Comparison of ENCODE assay signal across 1 cellular context in the genomic region with DNA sequence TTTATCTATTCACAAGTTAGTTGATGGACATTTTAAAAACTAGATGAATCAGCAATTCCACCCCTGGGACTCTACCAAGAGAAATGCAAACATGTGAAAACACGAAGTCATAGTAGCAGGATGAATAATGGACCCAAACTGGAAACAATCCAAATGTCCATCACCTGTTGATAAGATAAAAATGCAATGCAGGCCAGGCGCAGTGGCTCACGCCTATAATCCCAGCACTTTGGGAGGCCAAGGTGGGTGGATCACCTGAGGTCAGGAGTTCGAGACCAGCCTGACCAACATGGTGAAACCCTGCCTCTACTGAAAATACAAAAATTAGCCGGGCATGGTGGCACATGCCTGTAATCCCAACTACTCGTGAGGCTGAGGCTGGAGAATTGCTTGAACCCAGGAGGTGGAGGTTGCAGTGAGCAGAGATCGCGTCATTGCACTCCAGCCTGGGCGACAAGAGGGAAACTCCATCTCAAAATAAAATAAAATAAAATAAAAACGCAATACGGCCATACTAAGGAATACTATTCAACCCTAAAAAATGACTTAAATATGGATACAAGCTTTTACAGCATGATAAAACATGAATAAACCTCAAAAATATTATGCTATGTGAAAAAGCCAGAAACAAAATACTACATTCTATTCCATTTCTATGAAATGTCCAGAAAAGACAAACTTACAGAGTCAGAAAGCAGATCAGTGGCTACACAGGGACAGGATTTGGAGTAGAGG.
A peak's percentile ranks its signal among the peaks of the same experiment; 100 is the strongest.
TF ChIP-seq lines count a peak whose summit lies in the region.
"Not testable (repeated sequence)": the region's sequence is repeated elsewhere in the genome, so short reads cannot be mapped to it uniquely, and the experiment has no call there.

No MANE protein-coding gene starts in this region.

TF ChIP-seq in K562, 482 proteins besides CTCF, POLR2A, EP300 and RAD21 (continued from another document and continues in another):
- peak; percentile 84 for TF ChIP-seq FOXJ2 (tag; IDR thresholded peaks at IDR 0.05)
- TF ChIP-seq SMARCA4 (IDR thresholded peaks at IDR 0.05) = peak; percentile 91
- TF ChIP-seq, protein P1, sequence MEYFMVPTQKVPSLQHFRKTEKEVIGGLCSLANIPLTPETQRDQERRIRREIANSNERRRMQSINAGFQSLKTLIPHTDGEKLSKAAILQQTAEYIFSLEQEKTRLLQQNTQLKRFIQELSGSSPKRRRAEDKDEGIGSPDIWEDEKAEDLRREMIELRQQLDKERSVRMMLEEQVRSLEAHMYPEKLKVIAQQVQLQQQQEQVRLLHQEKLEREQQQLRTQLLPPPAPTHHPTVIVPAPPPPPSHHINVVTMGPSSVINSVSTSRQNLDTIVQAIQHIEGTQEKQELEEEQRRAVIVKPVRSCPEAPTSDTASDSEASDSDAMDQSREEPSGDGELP (CRISPR knock-in tag; IDR thresholded peaks at IDR 0.05; ENCODE audit: borderline replicate concordance) = peak; percentile 84
- TF ChIP-seq ATF1 (CRISPR knock-in tag; IDR thresholded peaks at IDR 0.05) = not testable (repeated sequence)
- TF ChIP-seq ATF1 (tag; IDR thresholded peaks at IDR 0.05) = peak; percentile 47; the same call in 1 of the 2 replicates
- TF ChIP-seq NFIC (IDR thresholded peaks at IDR 0.05) = peak; percentile 99
- TF ChIP-seq TCF3 (CRISPR knock-in tag; IDR thresholded peaks at IDR 0.05) = peak; percentile 75
- TF ChIP-seq LCOR (CRISPR knock-in tag; IDR thresholded peaks at IDR 0.05) = peak; percentile 59
- TF ChIP-seq, protein P2, sequence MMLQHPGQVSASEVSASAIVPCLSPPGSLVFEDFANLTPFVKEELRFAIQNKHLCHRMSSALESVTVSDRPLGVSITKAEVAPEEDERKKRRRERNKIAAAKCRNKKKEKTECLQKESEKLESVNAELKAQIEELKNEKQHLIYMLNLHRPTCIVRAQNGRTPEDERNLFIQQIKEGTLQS (IDR thresholded peaks at IDR 0.05) = peak; percentile 68
- TF ChIP-seq, protein P2 (CRISPR knock-in tag; conservative IDR thresholded peaks at IDR 0.05) = not testable (repeated sequence)
- 0 out of 2 replicates have a peak, but pooled peaks have one; percentile 29 for TF ChIP-seq SMAD4 (CRISPR knock-in tag; conservative IDR thresholded peaks at IDR 0.05)
- TF ChIP-seq ZEB2 (IDR thresholded peaks at IDR 0.05) = peak; percentile 95
- peak; percentile 51; the same call in 1 of the 2 replicates for TF ChIP-seq BACH1 (tag; IDR thresholded peaks at IDR 0.05)
- TF ChIP-seq CBX3 (IDR thresholded peaks at IDR 0.05; ENCODE audit: borderline replicate concordance in 1 of 2, low read length in 2 of 2) = peak in 1 of 2 experiments; percentile 45; a peak in 1 of 3 replicates
- 0 out of 2 replicates have a peak, but pooled peaks have one; percentile 27 for TF ChIP-seq HDGF (IDR thresholded peaks at IDR 0.05)
- TF ChIP-seq, protein P3, sequence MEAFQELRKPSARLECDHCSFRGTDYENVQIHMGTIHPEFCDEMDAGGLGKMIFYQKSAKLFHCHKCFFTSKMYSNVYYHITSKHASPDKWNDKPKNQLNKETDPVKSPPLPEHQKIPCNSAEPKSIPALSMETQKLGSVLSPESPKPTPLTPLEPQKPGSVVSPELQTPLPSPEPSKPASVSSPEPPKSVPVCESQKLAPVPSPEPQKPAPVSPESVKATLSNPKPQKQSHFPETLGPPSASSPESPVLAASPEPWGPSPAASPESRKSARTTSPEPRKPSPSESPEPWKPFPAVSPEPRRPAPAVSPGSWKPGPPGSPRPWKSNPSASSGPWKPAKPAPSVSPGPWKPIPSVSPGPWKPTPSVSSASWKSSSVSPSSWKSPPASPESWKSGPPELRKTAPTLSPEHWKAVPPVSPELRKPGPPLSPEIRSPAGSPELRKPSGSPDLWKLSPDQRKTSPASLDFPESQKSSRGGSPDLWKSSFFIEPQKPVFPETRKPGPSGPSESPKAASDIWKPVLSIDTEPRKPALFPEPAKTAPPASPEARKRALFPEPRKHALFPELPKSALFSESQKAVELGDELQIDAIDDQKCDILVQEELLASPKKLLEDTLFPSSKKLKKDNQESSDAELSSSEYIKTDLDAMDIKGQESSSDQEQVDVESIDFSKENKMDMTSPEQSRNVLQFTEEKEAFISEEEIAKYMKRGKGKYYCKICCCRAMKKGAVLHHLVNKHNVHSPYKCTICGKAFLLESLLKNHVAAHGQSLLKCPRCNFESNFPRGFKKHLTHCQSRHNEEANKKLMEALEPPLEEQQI (IDR thresholded peaks at IDR 0.05) = peak; percentile 83
- TF ChIP-seq, protein P4, sequence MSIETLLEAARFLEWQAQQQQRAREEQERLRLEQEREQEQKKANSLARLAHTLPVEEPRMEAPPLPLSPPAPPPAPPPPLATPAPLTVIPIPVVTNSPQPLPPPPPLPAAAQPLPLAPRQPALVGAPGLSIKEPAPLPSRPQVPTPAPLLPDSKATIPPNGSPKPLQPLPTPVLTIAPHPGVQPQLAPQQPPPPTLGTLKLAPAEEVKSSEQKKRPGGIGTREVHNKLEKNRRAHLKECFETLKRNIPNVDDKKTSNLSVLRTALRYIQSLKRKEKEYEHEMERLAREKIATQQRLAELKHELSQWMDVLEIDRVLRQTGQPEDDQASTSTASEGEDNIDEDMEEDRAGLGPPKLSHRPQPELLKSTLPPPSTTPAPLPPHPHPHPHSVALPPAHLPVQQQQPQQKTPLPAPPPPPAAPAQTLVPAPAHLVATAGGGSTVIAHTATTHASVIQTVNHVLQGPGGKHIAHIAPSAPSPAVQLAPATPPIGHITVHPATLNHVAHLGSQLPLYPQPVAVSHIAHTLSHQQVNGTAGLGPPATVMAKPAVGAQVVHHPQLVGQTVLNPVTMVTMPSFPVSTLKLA (conservative IDR thresholded peaks at IDR 0.05) = peak; percentile 13 to 54; a peak in 2 of 4 replicates
- TF ChIP-seq SMARCA5 (IDR thresholded peaks at IDR 0.05) = peak; percentile 91
- TF ChIP-seq HDAC2 (IDR thresholded peaks at IDR 0.05) = peak; percentile 77
- peak; percentile 82; the same call in 1 of the 2 replicates for TF ChIP-seq ATF7 (IDR thresholded peaks at IDR 0.05)
- peak; percentile 42; the same call in 1 of the 2 replicates for TF ChIP-seq SP1 (CRISPR knock-in tag; IDR thresholded peaks at IDR 0.05)
- TF ChIP-seq, protein P5, sequence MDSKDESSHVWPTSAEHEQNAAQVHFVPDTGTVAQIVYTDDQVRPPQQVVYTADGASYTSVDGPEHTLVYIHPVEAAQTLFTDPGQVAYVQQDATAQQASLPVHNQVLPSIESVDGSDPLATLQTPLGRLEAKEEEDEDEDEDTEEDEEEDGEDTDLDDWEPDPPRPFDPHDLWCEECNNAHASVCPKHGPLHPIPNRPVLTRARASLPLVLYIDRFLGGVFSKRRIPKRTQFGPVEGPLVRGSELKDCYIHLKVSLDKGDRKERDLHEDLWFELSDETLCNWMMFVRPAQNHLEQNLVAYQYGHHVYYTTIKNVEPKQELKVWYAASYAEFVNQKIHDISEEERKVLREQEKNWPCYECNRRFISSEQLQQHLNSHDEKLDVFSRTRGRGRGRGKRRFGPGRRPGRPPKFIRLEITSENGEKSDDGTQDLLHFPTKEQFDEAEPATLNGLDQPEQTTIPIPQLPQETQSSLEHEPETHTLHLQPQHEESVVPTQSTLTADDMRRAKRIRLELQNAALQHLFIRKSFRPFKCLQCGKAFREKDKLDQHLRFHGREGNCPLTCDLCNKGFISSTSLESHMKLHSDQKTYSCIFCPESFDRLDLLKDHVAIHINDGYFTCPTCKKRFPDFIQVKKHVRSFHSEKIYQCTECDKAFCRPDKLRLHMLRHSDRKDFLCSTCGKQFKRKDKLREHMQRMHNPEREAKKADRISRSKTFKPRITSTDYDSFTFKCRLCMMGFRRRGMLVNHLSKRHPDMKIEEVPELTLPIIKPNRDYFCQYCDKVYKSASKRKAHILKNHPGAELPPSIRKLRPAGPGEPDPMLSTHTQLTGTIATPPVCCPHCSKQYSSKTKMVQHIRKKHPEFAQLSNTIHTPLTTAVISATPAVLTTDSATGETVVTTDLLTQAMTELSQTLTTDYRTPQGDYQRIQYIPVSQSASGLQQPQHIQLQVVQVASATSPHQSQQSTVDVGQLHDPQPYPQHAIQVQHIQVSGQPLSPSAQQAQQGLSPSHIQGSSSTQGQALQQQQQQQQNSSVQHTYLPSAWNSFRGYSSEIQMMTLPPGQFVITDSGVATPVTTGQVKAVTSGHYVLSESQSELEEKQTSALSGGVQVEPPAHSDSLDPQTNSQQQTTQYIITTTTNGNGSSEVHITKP (IDR thresholded peaks at IDR 0.05; ENCODE audit: partially characterized antibody) = peak; percentile 88
- TF ChIP-seq NBN (IDR thresholded peaks at IDR 0.05; ENCODE audit: low read depth) = peak; percentile 73; the same call in 1 of the 2 replicates
- peak; percentile 12; the same call in 1 of the 2 replicates for TF ChIP-seq STAT5A (IDR thresholded peaks at IDR 0.05; ENCODE audit: borderline replicate concordance, low read length)
- TF ChIP-seq SMARCE1 (IDR thresholded peaks at IDR 0.05) = peak; percentile 89
- TF ChIP-seq, protein P6, sequence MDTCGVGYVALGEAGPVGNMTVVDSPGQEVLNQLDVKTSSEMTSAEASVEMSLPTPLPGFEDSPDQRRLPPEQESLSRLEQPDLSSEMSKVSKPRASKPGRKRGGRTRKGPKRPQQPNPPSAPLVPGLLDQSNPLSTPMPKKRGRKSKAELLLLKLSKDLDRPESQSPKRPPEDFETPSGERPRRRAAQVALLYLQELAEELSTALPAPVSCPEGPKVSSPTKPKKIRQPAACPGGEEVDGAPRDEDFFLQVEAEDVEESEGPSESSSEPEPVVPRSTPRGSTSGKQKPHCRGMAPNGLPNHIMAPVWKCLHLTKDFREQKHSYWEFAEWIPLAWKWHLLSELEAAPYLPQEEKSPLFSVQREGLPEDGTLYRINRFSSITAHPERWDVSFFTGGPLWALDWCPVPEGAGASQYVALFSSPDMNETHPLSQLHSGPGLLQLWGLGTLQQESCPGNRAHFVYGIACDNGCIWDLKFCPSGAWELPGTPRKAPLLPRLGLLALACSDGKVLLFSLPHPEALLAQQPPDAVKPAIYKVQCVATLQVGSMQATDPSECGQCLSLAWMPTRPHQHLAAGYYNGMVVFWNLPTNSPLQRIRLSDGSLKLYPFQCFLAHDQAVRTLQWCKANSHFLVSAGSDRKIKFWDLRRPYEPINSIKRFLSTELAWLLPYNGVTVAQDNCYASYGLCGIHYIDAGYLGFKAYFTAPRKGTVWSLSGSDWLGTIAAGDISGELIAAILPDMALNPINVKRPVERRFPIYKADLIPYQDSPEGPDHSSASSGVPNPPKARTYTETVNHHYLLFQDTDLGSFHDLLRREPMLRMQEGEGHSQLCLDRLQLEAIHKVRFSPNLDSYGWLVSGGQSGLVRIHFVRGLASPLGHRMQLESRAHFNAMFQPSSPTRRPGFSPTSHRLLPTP (IDR thresholded peaks at IDR 0.05; ENCODE audit: borderline replicate concordance, extremely low read depth, insufficient read length) = peak; percentile 45
- TF ChIP-seq HDAC3 (IDR thresholded peaks at IDR 0.05; ENCODE audit: borderline replicate concordance, partially characterized antibody) = peak; percentile 48
- TF ChIP-seq, protein P7, sequence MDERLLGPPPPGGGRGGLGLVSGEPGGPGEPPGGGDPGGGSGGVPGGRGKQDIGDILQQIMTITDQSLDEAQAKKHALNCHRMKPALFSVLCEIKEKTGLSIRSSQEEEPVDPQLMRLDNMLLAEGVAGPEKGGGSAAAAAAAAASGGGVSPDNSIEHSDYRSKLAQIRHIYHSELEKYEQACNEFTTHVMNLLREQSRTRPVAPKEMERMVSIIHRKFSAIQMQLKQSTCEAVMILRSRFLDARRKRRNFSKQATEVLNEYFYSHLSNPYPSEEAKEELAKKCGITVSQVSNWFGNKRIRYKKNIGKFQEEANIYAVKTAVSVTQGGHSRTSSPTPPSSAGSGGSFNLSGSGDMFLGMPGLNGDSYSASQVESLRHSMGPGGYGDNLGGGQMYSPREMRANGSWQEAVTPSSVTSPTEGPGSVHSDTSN (CRISPR knock-in tag; IDR thresholded peaks at IDR 0.05; ENCODE audit: low read depth) = 0 out of 2 replicates have a peak, but pooled peaks have one; percentile 29
- TF ChIP-seq, protein P7 (tag; conservative IDR thresholded peaks at IDR 0.05; ENCODE audit: low read depth) = peak; percentile 97
- TF ChIP-seq HDAC1 (IDR thresholded peaks at IDR 0.05) = peak in 1 of 2 experiments; percentile 88; a peak in 2 of 4 replicates
